22 cellular contexts compared by ENCODE assay signal in genomic region chr20:13953227-13953626, GRCh38. TPM values are rescaled to one million over a fixed set of nuclear protein-coding genes. Genes with fewer than 3 reads are reported as not detected.
A peak's percentile ranks its signal among the peaks of the same experiment; 100 is the strongest.
DNase-seq lines count a peak whose midpoint lies in the region; ATAC-seq, FAIRE-seq and TF ChIP-seq lines count a peak whose summit lies in the region.
"Had no signal": no experiment of that assay in that cellular context is flagged by ENCODE, and none has a peak within 500 bp of the region (broad histone marks: within the 10 kb centered on the region; RNA-seq: fewer than 3 reads in every experiment).

No MANE protein-coding gene starts in this region.

- H2AFZ ChIP-seq in H1 (ENCODE audit: low read length), result no peak overlapping the region

- intact Hi-C loops in A673 (cut with micrococcal nuclease; ENCODE audit: unreplicated experiment) (loop anchor here (10.0 kb wide), 1 partner anchor 128 kb away; no protein-coding TSS in a partner anchor), spleen (cut with DNase I; ENCODE audit: low total_unique reads) (no loop called here), uterus (cut with DNase I; ENCODE audit: low total_unique reads) (no loop called here), esophagus muscularis mucosa (cut with DNase I) (loop anchor here (10.0 kb wide), 1 partner anchor 102 kb away; no protein-coding TSS in a partner anchor)

- no peak overlapping the region for H2BK5ac ChIP-seq in H1 (ENCODE audit: low read depth, low read length)

- TF ChIP-seq RAD21 in H1 (IDR thresholded peaks at IDR 0.05 in 1 of 2, conservative IDR thresholded peaks at IDR 0.05 in 1 of 2; ENCODE audit: low read depth in 2 of 2, low read length in 2 of 2), result peak; percentile 37 to 59

- H3K9me3 ChIP-seq in A673 (ENCODE audit: low read depth, low read length, poor library complexity, severe bottlenecking), result no peaks in the 10 kb centered on the region
- H3K9me3 ChIP-seq in H1 (ENCODE audit: insufficient read depth in 2 of 2, low read depth in 1 of 2, low read length in 1 of 2), result 0 out of 4 replicates have a peak, but pooled peaks cover 0 to 3% of the 10 kb centered on the region in 2 experiments
- H3K9me3 ChIP-seq in spleen, result no peaks in the 10 kb centered on the region
- H3K9me3 ChIP-seq in uterus, result no peaks in the 10 kb centered on the region
- H3K9me3 ChIP-seq in esophagus muscularis mucosa, result no peaks in the 10 kb centered on the region
- H3K9me3 ChIP-seq: BLaER1, thoracic aorta had no signal

- no TSS peak for BruUV-seq in A673 (replicated peaks; lab: Mats Ljungman, UMichigan)

- H3K4me2 ChIP-seq in H1 (ENCODE audit: insufficient read depth in 1 of 2, low read depth in 2 of 2, low read length in 2 of 2), result no peak overlapping the region
- H3K4me2 ChIP-seq: BLaER1 had no signal

- no peak overlapping the region for H3K56ac ChIP-seq in H1 (replicated peaks; ENCODE audit: insufficient read length, low read depth, low read length)

- no peak overlapping the region for H4K8ac ChIP-seq in H1 (ENCODE audit: extremely low read depth, insufficient read depth, low read length)

- H3K27me3 ChIP-seq in A673 (replicated peaks; ENCODE audit: insufficient read depth, low read depth, low read length, poor library complexity), result no peaks in the 10 kb centered on the region
- no peaks in the 10 kb centered on the region for H3K27me3 ChIP-seq in GM06990 (replicated peaks; ENCODE audit: control insufficient read depth, insufficient read depth, low read length)
- no peaks in the 10 kb centered on the region for H3K27me3 ChIP-seq in H1 (replicated peaks in 1 of 4; ENCODE audit: control insufficient read depth in 3 of 4, extremely low read depth in 1 of 4, insufficient read depth in 3 of 4, low read length in 3 of 4)
- no peaks in the 10 kb centered on the region for H3K27me3 ChIP-seq in spleen (replicated peaks in 1 of 7)
- H3K27me3 ChIP-seq in uterus, result no peaks in the 10 kb centered on the region
- H3K27me3 ChIP-seq in esophagus muscularis mucosa, result no peaks in the 10 kb centered on the region
- H3K27me3 ChIP-seq: BLaER1 had no signal

- no peak overlapping the region for H3K27ac ChIP-seq in A673 (ENCODE audit: low read depth, low read length, poor library complexity, severe bottlenecking)
- H3K27ac ChIP-seq in H1 (ENCODE audit: low read depth, low read length), result no peak overlapping the region
- H3K27ac ChIP-seq in spleen, result no peak overlapping the region
- no peak overlapping the region for H3K27ac ChIP-seq in uterus
- H3K27ac ChIP-seq in esophagus muscularis mucosa (replicated peaks in 1 of 4), result no peak overlapping the region
- H3K27ac ChIP-seq: BLaER1, thoracic aorta had no signal

- H2BK20ac ChIP-seq in H1 (ENCODE audit: low read length), result no peak overlapping the region

- H4K91ac ChIP-seq in H1 (replicated peaks; ENCODE audit: insufficient read length, low read length), result no peak overlapping the region

- H4K20me1 ChIP-seq in H1 (replicated peaks in 1 of 2; ENCODE audit: control insufficient read depth in 1 of 2, insufficient read depth in 2 of 2, low read length in 2 of 2), result no peaks in the 10 kb centered on the region
- H4K20me1 ChIP-seq: BLaER1 had no signal

- FAIRE-seq in H1 (lab: Jason Lieb, UNC), result peak; percentile 52
- FAIRE-seq: endometrium had no signal

- H2BK12ac ChIP-seq in H1 (ENCODE audit: low read depth, low read length), result no peak overlapping the region

- no peak overlapping the region for H2AK5ac ChIP-seq in H1 (ENCODE audit: low read depth, low read length)

- no peak overlapping the region for H3K23ac ChIP-seq in H1 (ENCODE audit: insufficient read length)

- no peak overlapping the region for H2BK120ac ChIP-seq in H1 (replicated peaks; ENCODE audit: low read depth, low read length)

- no peaks in the 10 kb centered on the region for H3K36me3 ChIP-seq in A673 (ENCODE audit: insufficient read depth, low read length, poor library complexity, severe bottlenecking)
- H3K36me3 ChIP-seq in GM06990 (ENCODE audit: control insufficient read depth, insufficient read depth, low read length), result no peaks in the 10 kb centered on the region
- H3K36me3 ChIP-seq in H1 (ENCODE audit: control insufficient read depth in 2 of 4, insufficient read depth in 4 of 4, low read length in 3 of 4), result no peaks in the 10 kb centered on the region
- H3K36me3 ChIP-seq in spleen, result no peaks in the 10 kb centered on the region
- no peaks in the 10 kb centered on the region for H3K36me3 ChIP-seq in uterus
- H3K36me3 ChIP-seq in esophagus muscularis mucosa, result no peaks in the 10 kb centered on the region
- H3K36me3 ChIP-seq: BLaER1, thoracic aorta had no signal

- H3K18ac ChIP-seq in H1 (ENCODE audit: extremely low read depth, low read length), result no peak overlapping the region

- H3K79me2 ChIP-seq in H1 (ENCODE audit: control insufficient read depth in 1 of 2, insufficient read depth in 2 of 2, low read length in 2 of 2), result no peaks in the 10 kb centered on the region

- no peak overlapping the region for H3K9ac ChIP-seq in H1 (replicated peaks in 1 of 4; ENCODE audit: extremely low read depth in 1 of 4, low read depth in 3 of 4, low read length in 3 of 4)
- H3K9ac ChIP-seq: BLaER1 had no signal

- no peak overlapping the region for H3K14ac ChIP-seq in H1 (ENCODE audit: insufficient read length)

- H3K4me1 ChIP-seq in A673 (ENCODE audit: insufficient read depth, low read length, poor library complexity, severe bottlenecking) (no peaks in the 10 kb centered on the region), H1 (replicated peaks in 1 of 4; ENCODE audit: control insufficient read depth in 3 of 4, insufficient read depth in 4 of 4, low read length in 3 of 4) (no peaks in the 10 kb centered on the region), spleen (no peaks in the 10 kb centered on the region), uterus (no peaks in the 10 kb centered on the region), esophagus muscularis mucosa (no peaks in the 10 kb centered on the region)
- H3K4me1 ChIP-seq: BLaER1 had no signal

- no peak overlapping the region for H3K4me3 ChIP-seq in A673 (ENCODE audit: low read depth, low read length, poor library complexity, severe bottlenecking)
- no peak overlapping the region for H3K4me3 ChIP-seq in GM06990 (replicated peaks; ENCODE audit: low read depth, low read length)
- H3K4me3 ChIP-seq in NB4 (ENCODE audit: low read depth, low read length), result no peak overlapping the region
- H3K4me3 ChIP-seq in H1 (ENCODE audit: extremely low read depth in 1 of 4, insufficient read depth in 2 of 4, low read depth in 3 of 4, low read length in 4 of 4), result no peak overlapping the region
- no peak overlapping the region for H3K4me3 ChIP-seq in spleen
- H3K4me3 ChIP-seq in uterus, result no peak overlapping the region
- H3K4me3 ChIP-seq in esophagus muscularis mucosa, result no peak overlapping the region
- H3K4me3 ChIP-seq: BLaER1, thoracic aorta had no signal

- peak; percentile 50 for TF ChIP-seq CTCF in A673 (conservative IDR thresholded peaks at IDR 0.05; ENCODE audit: low read depth, low read length)
- peak; percentile 30 for TF ChIP-seq CTCF in GM06990 (IDR thresholded peaks at IDR 0.05; ENCODE audit: insufficient read depth, low read length, poor library complexity, severe bottlenecking)
- TF ChIP-seq CTCF in NB4 (IDR thresholded peaks at IDR 0.05; ENCODE audit: low read depth, low read length), result peak; percentile 45
- TF ChIP-seq CTCF in H1 (IDR thresholded peaks at IDR 0.05; ENCODE audit: control extremely low read depth in 1 of 3, insufficient read depth in 1 of 3, low read depth in 1 of 3, low read length in 3 of 3), result peak; percentile 59 to 77 (median 69)
- no peak for TF ChIP-seq CTCF in spleen (IDR thresholded peaks at IDR 0.05 in 8 of 11, conservative IDR thresholded peaks at IDR 0.05 in 3 of 11)
- no peak for TF ChIP-seq CTCF in uterus (IDR thresholded peaks at IDR 0.05)
- TF ChIP-seq CTCF in esophagus muscularis mucosa (IDR thresholded peaks at IDR 0.05), result no peak

- TF ChIP-seq POLR2A in NB4 (IDR thresholded peaks at IDR 0.05; ENCODE audit: extremely low read depth, insufficient read length) (no peak), H1 (IDR thresholded peaks at IDR 0.05; ENCODE audit: control extremely low read depth in 1 of 2, low read depth in 2 of 2, low read length in 2 of 2) (no peak), spleen (IDR thresholded peaks at IDR 0.05) (no peak), uterus (IDR thresholded peaks at IDR 0.05) (no peak), esophagus muscularis mucosa (IDR thresholded peaks at IDR 0.05; ENCODE audit: low read depth) (no peak)

- DNase-seq in A673 (ENCODE audit: low spot score) (peak; percentile 18), GM06990 (ENCODE audit: extremely low read depth, insufficient read length) (no peak), NB4 (ENCODE audit: low read depth) (peak; percentile 28), H1 (ENCODE audit: low read depth in 1 of 2, low spot score in 2 of 2) (peak in 1 of 2 experiments; percentile 71), spleen (no peak), uterus (no peak), esophagus muscularis mucosa (ENCODE audit: extremely low spot score) (no peak)
- DNase-seq: activated CD4-positive, CD25-positive, alpha-beta regulatory T cell; activated naive CD8-positive, alpha-beta T cell treated with anti-CD3 and anti-CD28 coated beads, Interleukin-2, amount 50 U/mL, for 24 hours; activated T-cell treated with anti-CD3 and anti-CD28 coated beads, Interleukin-2, amount 50 U/mL, for 24 hours; central memory CD4-positive, alpha-beta T cell; EL; KG1; kidney glomerular epithelial cell; NCI-H2081 treated with DMSO at 0.1 percent for 48 hours; NK-92 treated with Interleukin-12 subunit alpha and Interleukin-12 subunit beta, amount 100 ng/mL, for 24 hours; posterior cingulate gyrus had no signal

- 71% methylated on average over 6 of the region's 6 CpGs; no CpG with 5 or more reads in 1 of the 2 experiments for WGBS in H1 (ENCODE audit: extremely low coverage in 1 of 2, insufficient coverage in 1 of 2, insufficient read length in 1 of 2, insufficient replicate concordance in 2 of 2, low coverage in 1 of 2, low lambda C conversion rate in 2 of 2, missing lambda C conversion rate in 1 of 2), 2 experiments
- WGBS in spleen, 5 donors, result 63 to 72% (median 67%) methylated on average over 6 of the region's 6 CpGs
- 70% methylated on average over 6 of the region's 6 CpGs for WGBS in esophagus muscularis mucosa

- no peak overlapping the region for H4K5ac ChIP-seq in H1 (ENCODE audit: insufficient read length, low read depth, low read length)

- CTCF ChIA-PET in A673 (lab: Charles Lee), result no interaction called here
- CTCF ChIA-PET in H1 (lab: Charles Lee; ENCODE audit: partially characterized antibody), result interaction anchor here (0.7 to 3.7 kb wide), 24 partner anchors 9 to 133 kb away, joined by 3 to 12 read pairs (median 4); partner anchors contain the start of gene SEL1L2

- POLR2A ChIA-PET in A673 (lab: Charles Lee; ENCODE audit: low non-redundant PET), result no interaction called here
- POLR2A ChIA-PET in H1 (lab: Charles Lee; ENCODE audit: partially characterized antibody), result no interaction called here

- no peak for ATAC-seq in GM21526 (IDR thresholded peaks at IDR 0.05; ENCODE audit: low FRiP score, unreplicated experiment)
- ATAC-seq: activated naive CD8-positive, alpha-beta T cell treated with anti-CD3 and anti-CD28 coated beads, Interleukin-2, amount 50 U/mL, for 24 hours had no signal

- no peaks in the 10 kb centered on the region for H3K23me2 ChIP-seq in H1 (ENCODE audit: low read depth, low read length)

- no peak overlapping the region for H3K4ac ChIP-seq in H1 (replicated peaks; ENCODE audit: insufficient read length, low read depth, low read length)

- H2BK15ac ChIP-seq in H1 (ENCODE audit: low read length), result no peak overlapping the region

- TF ChIP-seq EP300 in H1 (IDR thresholded peaks at IDR 0.05; ENCODE audit: borderline replicate concordance in 1 of 2, low read depth in 2 of 2, low read length in 2 of 2) (no peak), esophagus muscularis mucosa (IDR thresholded peaks at IDR 0.05) (no peak)

- no peaks in the 10 kb centered on the region for H3K79me1 ChIP-seq in H1 (ENCODE audit: low read depth, low read length)

RNA-seq across cellular contexts. Expression of gene SEL1L2, which starts 37.2 kb away (rescaled TPM):
- total RNA-seq in A673 (2021) (not detected in 2 replicates), spleen (not detected), uterus (1 to 10 TPM; 1.0 to 3.8 (median 2.3) TPM), esophagus muscularis mucosa (not detected)
- total RNA-seq in H1 (2021; fragmentation: NEBNext Ultra II Directional; extraction: Animal tissue kit (Norgen Biotek cat#: 25700)), result not detected in 2 replicates
- polyA plus RNA-seq in H1 (2011; rRNA removed) (not detected in 2 replicates), spleen (under 1 TPM in 1 of 3 donors, not detected in 2; 0.22 TPM)
- polyA plus RNA-seq in H1 (2011; cell fraction: cytosol; rRNA removed), result not detected
- not detected for polyA plus RNA-seq in H1 (2011; cell fraction: nucleus; rRNA removed)
- polyA plus RNA-seq in H1 (2012, experiment 1 of 2), result not detected in 4 replicates
- not detected for polyA plus RNA-seq in H1 (2012, experiment 2 of 2)
- polyA plus RNA-seq in H1 (2013, experiment 1 of 2), result not detected
- not detected for polyA plus RNA-seq in H1 (2013, experiment 2 of 2)
- polyA minus RNA-seq in H1 (2011; rRNA and poly(A)+ RNA removed), result not detected in 2 replicates
- polyA minus RNA-seq in H1 (2011; cell fraction: cytosol; rRNA and poly(A)+ RNA removed), result not detected
- not detected for polyA minus RNA-seq in H1 (2011; cell fraction: nucleus; rRNA and poly(A)+ RNA removed)
- total RNA-seq: glomerular endothelial cell, thoracic aorta had no signal

RNA-seq across cellular contexts. Expression of gene MACROD2, which starts 42.1 kb away (rescaled TPM):
- 1.0 and 1.4 TPM in 2 replicates for total RNA-seq in A673 (2021)
- total RNA-seq in H1 (2021; fragmentation: NEBNext Ultra II Directional; extraction: Animal tissue kit (Norgen Biotek cat#: 25700)), result 2.9 and 3.9 TPM in 2 replicates
- polyA plus RNA-seq in H1 (2011; rRNA removed), result 0.70 and 1.8 TPM in 2 replicates
- polyA plus RNA-seq in H1 (2011; cell fraction: cytosol; rRNA removed), result 1.1 TPM
- polyA plus RNA-seq in H1 (2011; cell fraction: nucleus; rRNA removed), result 4.4 TPM
- 1.5 to 2.4 TPM (median 1.6 TPM) in 4 replicates for polyA plus RNA-seq in H1 (2012, experiment 1 of 2)
- not detected for polyA plus RNA-seq in H1 (2012, experiment 2 of 2)
- 1.4 TPM for polyA plus RNA-seq in H1 (2013, experiment 1 of 2)
- 1.2 TPM for polyA plus RNA-seq in H1 (2013, experiment 2 of 2)
- 3.0 and 10.0 TPM in 2 replicates for polyA minus RNA-seq in H1 (2011; rRNA and poly(A)+ RNA removed)
- 0.66 TPM for polyA minus RNA-seq in H1 (2011; cell fraction: cytosol; rRNA and poly(A)+ RNA removed)
- polyA minus RNA-seq in H1 (2011; cell fraction: nucleus; rRNA and poly(A)+ RNA removed), result 38.1 TPM
- 1 to 10 TPM; 2.0 to 4.7 (median 3.8) TPM for total RNA-seq in spleen
- polyA plus RNA-seq in spleen, result 1 to 10 TPM; 1.5 to 4.1 (median 2.2) TPM
- total RNA-seq in uterus, result 10 to 100 TPM in 2 of 4 donors, 1 to 10 TPM in 2; 2.1 to 28.1 (median 12.6) TPM
- total RNA-seq in esophagus muscularis mucosa, result 1 to 10 TPM; 1.4 to 3.6 (median 2.6) TPM

Comparison
In these comparisons a context has a peak if more than half of its experiments do, and no peak if none do; other contexts are left out.
1. DNase-seq: peak in A673 (single experiment) and NB4 (single experiment); none in GM06990 (single experiment), spleen (single experiment), uterus (0 of 2) and esophagus muscularis mucosa (single experiment).
2. CTCF ChIP-seq: peak in A673 (single experiment), GM06990 (single experiment), NB4 (single experiment) and H1 (3 of 3); none in spleen (0 of 11), uterus (0 of 4) and esophagus muscularis mucosa (0 of 3).
3. intact Hi-C loops: an anchor here in A673 (10.0 kb wide) and esophagus muscularis mucosa (10.0 kb wide); none called in spleen and uterus.